Comparison of ENCODE assay signal across 8 cellular contexts in genomic region chr16:85490971-85491771, GRCh38.
DNase-seq lines count a peak whose midpoint lies in the region; ATAC-seq and TF ChIP-seq lines count a peak whose summit lies in the region.

No MANE protein-coding gene starts in this region.

- no peaks in the 10 kb centered on the region for H3K36me3 ChIP-seq in heart left ventricle

- no peaks in the 10 kb centered on the region for H3K27me3 ChIP-seq in heart left ventricle

- ATAC-seq in heart left ventricle (peak in 2 of 4 donors; percentile 3 to 5), left cardiac atrium (no peak), GM21723 (IDR thresholded peaks at IDR 0.05; ENCODE audit: unreplicated experiment) (no peak), GM21423 (IDR thresholded peaks at IDR 0.05; ENCODE audit: unreplicated experiment) (no peak), HG03469 (IDR thresholded peaks at IDR 0.05; ENCODE audit: unreplicated experiment) (no peak)

- H3K27ac ChIP-seq in heart left ventricle: peak overlapping the region in 10 of 12 donors; percentile 42 to 82 (median 60)

- H3K4me1 ChIP-seq in heart left ventricle: peaks cover 5 to 29% (median 18%) of the 10 kb centered on the region in 12 donors

- no peak for DNase-seq in heart left ventricle
- no peak for DNase-seq in left cardiac atrium
- peak; percentile 34 for DNase-seq in activated CD4-positive, alpha-beta T cell treated with anti-CD3 and anti-CD28 coated beads, Interleukin-2, amount 50 U/mL, for 1 hour
- DNase-seq in fibroblast of the aortic adventitia (ENCODE audit: low read depth): no peak
- DNase-seq in stimulated activated CD4-positive, alpha-beta T cell treated with anti-CD3 and anti-CD28 coated beads, TNF-alpha, amount 100 ng/mL, for 4 hours (ENCODE audit: low read depth in 3 of 3): peak in 2 of 3 experiments; percentile 4 to 11

- TF ChIP-seq CTCF in heart left ventricle (IDR thresholded peaks at IDR 0.05) (peak in 9 of 12 donors; percentile 7 to 39 (median 25)), fibroblast of the aortic adventitia (IDR thresholded peaks at IDR 0.05; ENCODE audit: insufficient read depth, low read length) (peak; percentile 43)

- no peak overlapping the region for H3K4me3 ChIP-seq in heart left ventricle
- no peak overlapping the region for H3K4me3 ChIP-seq in fibroblast of the aortic adventitia (ENCODE audit: low read depth, low read length)

- no peaks in the 10 kb centered on the region for H3K9me3 ChIP-seq in heart left ventricle

- intact Hi-C loops in heart left ventricle (cut with DNase I) (loop anchor here in 1 of 10 donors (5.0 kb wide), 1 partner anchor 64 kb away; no protein-coding TSS in a partner anchor), left cardiac atrium (cut with DNase I) (no loop called here)

- 78 to 90% (median 86%) methylated on average over 20 to 21 of the region's 21 CpGs for WGBS in heart left ventricle, 4 donors

- TF ChIP-seq POLR2A in heart left ventricle (IDR thresholded peaks at IDR 0.05): no peak

Comparison
In these comparisons a context has a peak if more than half of its experiments do, and no peak if none do; other contexts are left out.
1. DNase-seq: peak in activated CD4-positive, alpha-beta T cell treated with anti-CD3 and anti-CD28 coated beads, Interleukin-2, amount 50 U/mL, for 1 hour (single experiment) and stimulated activated CD4-positive, alpha-beta T cell treated with anti-CD3 and anti-CD28 coated beads, TNF-alpha, amount 100 ng/mL, for 4 hours (2 of 3); none in heart left ventricle (0 of 5), left cardiac atrium (single experiment) and fibroblast of the aortic adventitia (single experiment).